8 cellular contexts compared by ENCODE assay signal in the genomic region with DNA sequence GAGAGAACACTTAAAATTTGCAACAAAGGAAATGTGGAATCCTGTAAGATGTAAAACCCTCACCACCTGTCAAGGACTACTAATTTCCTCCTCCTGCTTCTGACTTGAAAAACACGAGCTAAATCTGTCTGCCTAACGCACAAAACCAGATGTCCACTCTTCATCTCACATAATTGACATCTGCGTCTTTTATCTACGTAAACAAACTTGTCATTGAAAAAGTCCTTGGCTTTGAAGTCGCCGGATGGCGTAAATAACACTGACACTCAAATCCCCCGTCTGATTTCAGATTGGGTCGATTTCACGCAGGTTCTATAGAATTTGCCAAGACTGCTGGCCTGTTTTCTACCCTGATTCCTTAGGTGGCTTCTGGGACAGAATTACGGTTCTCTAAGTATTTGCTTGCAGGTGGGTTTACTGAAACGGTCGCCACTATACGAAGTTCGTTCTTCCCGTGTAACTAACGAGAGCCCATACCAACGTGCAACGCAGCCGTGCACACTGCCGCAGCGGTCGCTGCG. TPM values are rescaled to one million over a fixed set of nuclear protein-coding genes. Genes with fewer than 3 reads are reported as not detected.
DNase-seq lines count a peak whose midpoint lies in the region; ATAC-seq and TF ChIP-seq lines count a peak whose summit lies in the region.

No MANE protein-coding gene starts in this region.

- peaks cover 47% of the 10 kb centered on the region for H3K4me1 Mint-ChIP-seq in activated T-cell treated with anti-CD3 and anti-CD28 coated beads, Interleukin-2, amount 50 U/mL, for 24 hours (ENCODE audit: low read depth)

- H3K36me3 Mint-ChIP-seq in activated T-cell treated with anti-CD3 and anti-CD28 coated beads, Interleukin-2, amount 50 U/mL, for 24 hours (ENCODE audit: low read depth), result peaks cover 39% of the 10 kb centered on the region

- peak overlapping the region; percentile 90 for H3K4me3 Mint-ChIP-seq in activated T-cell treated with anti-CD3 and anti-CD28 coated beads, Interleukin-2, amount 50 U/mL, for 24 hours

- H3K27me3 Mint-ChIP-seq in activated T-cell treated with anti-CD3 and anti-CD28 coated beads, Interleukin-2, amount 50 U/mL, for 24 hours, result no peaks in the 10 kb centered on the region

- H3K9me3 Mint-ChIP-seq in activated T-cell treated with anti-CD3 and anti-CD28 coated beads, Interleukin-2, amount 50 U/mL, for 24 hours, result no peaks in the 10 kb centered on the region

- peak overlapping the region; percentile 99 for H3K4me3 ChIP-seq in neural cell (ENCODE audit: low read length)

- H3K27me3 ChIP-seq in neural cell (ENCODE audit: insufficient read depth, low read depth, low read length), result no peaks in the 10 kb centered on the region

- no peak for TF ChIP-seq EP300 in neural cell (conservative IDR thresholded peaks at IDR 0.05; ENCODE audit: poor library complexity, severe bottlenecking)

- TF ChIP-seq CTCF in neural cell (IDR thresholded peaks at IDR 0.05; ENCODE audit: poor library complexity, severe bottlenecking), result no peak
- no peak for TF ChIP-seq CTCF in GM20000 (IDR thresholded peaks at IDR 0.05; ENCODE audit: extremely low read depth, missing control alignments)

- ATAC-seq in HG02981 (IDR thresholded peaks at IDR 0.05; ENCODE audit: unreplicated experiment), result peak; percentile 3

- H3K79me2 ChIP-seq in neural cell (replicated peaks; ENCODE audit: insufficient read depth, low read length), result peaks cover 41% of the 10 kb centered on the region

- no peak for DNase-seq in activated T-cell treated with anti-CD3 and anti-CD28 coated beads, Interleukin-2, amount 50 U/mL, for 24 hours
- DNase-seq in activated T-cell treated with anti-CD3 and anti-CD28 coated beads, Interleukin-2, amount 50 U/mL, for 1 hour, result no peak
- DNase-seq in RKO (ENCODE audit: low spot score) (peak; percentile 40), epithelial cell of prostate (ENCODE audit: low read depth, low spot score) (no peak), GM20000 (ENCODE audit: low spot score) (no peak)
- DNase-seq in effector CD4-positive, alpha-beta T cell, result no peak

- H2AFZ ChIP-seq in neural cell (ENCODE audit: low read depth, low read length), result peak overlapping the region; percentile 29

- peak overlapping the region; percentile 98 for H3K9ac ChIP-seq in neural cell (ENCODE audit: low read length)

- no peaks in the 10 kb centered on the region for H3K9me3 ChIP-seq in neural cell (ENCODE audit: low read length)

- TF ChIP-seq RAD21 in neural cell (conservative IDR thresholded peaks at IDR 0.05), result no peak

- H3K27ac ChIP-seq in epithelial cell of prostate (peak overlapping the region; percentile 85), neural cell (ENCODE audit: low read length) (peak overlapping the region; percentile 92)

- H3K4me2 ChIP-seq in neural cell (ENCODE audit: low read length), result peak overlapping the region; percentile 95

- no peaks in the 10 kb centered on the region for H3K9me2 ChIP-seq in neural cell (ENCODE audit: insufficient read depth, low read length)

- H3K27ac Mint-ChIP-seq in activated T-cell treated with anti-CD3 and anti-CD28 coated beads, Interleukin-2, amount 50 U/mL, for 24 hours, result peak overlapping the region; percentile 92

- H3F3A ChIP-seq in neural cell (ENCODE audit: insufficient read depth, low read length, poor library complexity, severe bottlenecking), result peaks cover 3% of the 10 kb centered on the region

- H3K36me3 ChIP-seq in neural cell (ENCODE audit: insufficient read depth, low read length), result no peaks in the 10 kb centered on the region

- H4K20me1 ChIP-seq in neural cell (ENCODE audit: insufficient read depth), result no peaks in the 10 kb centered on the region

TF ChIP-seq in neural cell, 6 proteins besides CTCF, POLR2A, EP300 and RAD21:
- TF ChIP-seq SMC3 (conservative IDR thresholded peaks at IDR 0.05; ENCODE audit: poor library complexity), result no peak
- TF ChIP-seq, protein P1, sequence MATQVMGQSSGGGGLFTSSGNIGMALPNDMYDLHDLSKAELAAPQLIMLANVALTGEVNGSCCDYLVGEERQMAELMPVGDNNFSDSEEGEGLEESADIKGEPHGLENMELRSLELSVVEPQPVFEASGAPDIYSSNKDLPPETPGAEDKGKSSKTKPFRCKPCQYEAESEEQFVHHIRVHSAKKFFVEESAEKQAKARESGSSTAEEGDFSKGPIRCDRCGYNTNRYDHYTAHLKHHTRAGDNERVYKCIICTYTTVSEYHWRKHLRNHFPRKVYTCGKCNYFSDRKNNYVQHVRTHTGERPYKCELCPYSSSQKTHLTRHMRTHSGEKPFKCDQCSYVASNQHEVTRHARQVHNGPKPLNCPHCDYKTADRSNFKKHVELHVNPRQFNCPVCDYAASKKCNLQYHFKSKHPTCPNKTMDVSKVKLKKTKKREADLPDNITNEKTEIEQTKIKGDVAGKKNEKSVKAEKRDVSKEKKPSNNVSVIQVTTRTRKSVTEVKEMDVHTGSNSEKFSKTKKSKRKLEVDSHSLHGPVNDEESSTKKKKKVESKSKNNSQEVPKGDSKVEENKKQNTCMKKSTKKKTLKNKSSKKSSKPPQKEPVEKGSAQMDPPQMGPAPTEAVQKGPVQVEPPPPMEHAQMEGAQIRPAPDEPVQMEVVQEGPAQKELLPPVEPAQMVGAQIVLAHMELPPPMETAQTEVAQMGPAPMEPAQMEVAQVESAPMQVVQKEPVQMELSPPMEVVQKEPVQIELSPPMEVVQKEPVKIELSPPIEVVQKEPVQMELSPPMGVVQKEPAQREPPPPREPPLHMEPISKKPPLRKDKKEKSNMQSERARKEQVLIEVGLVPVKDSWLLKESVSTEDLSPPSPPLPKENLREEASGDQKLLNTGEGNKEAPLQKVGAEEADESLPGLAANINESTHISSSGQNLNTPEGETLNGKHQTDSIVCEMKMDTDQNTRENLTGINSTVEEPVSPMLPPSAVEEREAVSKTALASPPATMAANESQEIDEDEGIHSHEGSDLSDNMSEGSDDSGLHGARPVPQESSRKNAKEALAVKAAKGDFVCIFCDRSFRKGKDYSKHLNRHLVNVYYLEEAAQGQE (IDR thresholded peaks at IDR 0.05; ENCODE audit: borderline replicate concordance), result no peak
- TF ChIP-seq EZH2 (IDR thresholded peaks at IDR 0.05; ENCODE audit: borderline replicate concordance, insufficient read depth, low read length, poor library complexity, severe bottlenecking), result no peak
- TF ChIP-seq TAF1 (IDR thresholded peaks at IDR 0.05; ENCODE audit: low read depth), result no peak
- TF ChIP-seq MXI1 (conservative IDR thresholded peaks at IDR 0.05; ENCODE audit: poor library complexity, severe bottlenecking), result no peak
- TF ChIP-seq POLR2AphosphoS5 (IDR thresholded peaks at IDR 0.05), result no peak

RNA-seq across cellular contexts. Expression of a gene that starts 0.5 kb away (rescaled TPM):
- polyA plus RNA-seq in neural cell, result 60.5 and 81.5 TPM in 2 replicates
- 93.0 and 105 TPM in 2 replicates for polyA minus RNA-seq in neural cell

RNA-seq across cellular contexts. Expression of a gene that starts 15.2 kb away (rescaled TPM):
- 136 and 177 TPM in 2 replicates for polyA plus RNA-seq in neural cell
- 60.6 and 75.7 TPM in 2 replicates for polyA minus RNA-seq in neural cell

RNA-seq across cellular contexts. Expression of a gene that starts 15.7 kb away (rescaled TPM):
- 226 and 229 TPM in 2 replicates for polyA plus RNA-seq in neural cell
- polyA minus RNA-seq in neural cell, result 189 and 201 TPM in 2 replicates
